In the genomic region with DNA sequence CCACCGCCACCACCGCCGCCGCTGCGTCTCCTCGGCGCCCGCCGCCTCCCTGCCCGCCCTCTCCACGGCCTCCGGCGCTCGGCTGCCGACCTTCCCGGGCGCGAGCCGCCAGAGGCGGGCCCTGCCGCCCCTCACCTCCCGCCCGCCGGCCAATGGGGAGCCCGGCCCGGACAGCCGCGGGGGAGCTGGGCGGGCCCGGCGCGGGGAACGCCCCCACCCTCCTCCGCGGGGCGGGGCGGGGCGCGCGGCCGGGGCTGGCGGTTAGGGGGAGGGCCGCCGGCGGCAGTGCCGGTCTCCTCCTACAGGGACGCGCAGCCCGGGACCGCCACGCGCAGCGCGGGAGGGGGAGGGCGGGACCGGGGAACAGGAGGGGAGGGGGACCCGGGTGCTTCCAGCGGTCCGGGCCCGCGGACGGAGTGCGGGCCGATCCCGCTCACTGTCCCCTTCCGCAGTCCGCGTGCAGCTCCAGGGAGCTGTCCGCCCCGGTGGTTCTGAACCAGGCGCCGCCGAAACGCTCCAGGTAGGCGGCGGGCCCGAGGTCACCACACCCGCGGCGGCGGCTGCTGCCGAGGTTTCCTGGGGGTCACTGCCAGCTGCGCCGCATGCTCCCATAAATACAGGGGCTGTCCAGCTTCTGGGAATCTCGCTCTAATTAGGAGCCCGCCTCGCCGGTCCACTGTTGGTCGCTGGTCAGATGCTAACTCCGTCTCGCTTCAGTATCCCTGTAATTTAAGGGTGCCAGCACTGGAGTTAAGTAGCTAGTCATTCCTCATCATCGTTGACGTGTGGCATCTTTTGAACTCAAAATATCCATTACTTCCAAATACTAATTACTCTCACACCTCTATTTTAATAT, we compare ENCODE assay signal across 8 cellular contexts. TPM values are rescaled to one million over a fixed set of nuclear protein-coding genes. Genes with fewer than 3 reads are reported as not detected.
DNase-seq lines count a peak whose midpoint lies in the region; ATAC-seq and TF ChIP-seq lines count a peak whose summit lies in the region.

A gene with protein sequence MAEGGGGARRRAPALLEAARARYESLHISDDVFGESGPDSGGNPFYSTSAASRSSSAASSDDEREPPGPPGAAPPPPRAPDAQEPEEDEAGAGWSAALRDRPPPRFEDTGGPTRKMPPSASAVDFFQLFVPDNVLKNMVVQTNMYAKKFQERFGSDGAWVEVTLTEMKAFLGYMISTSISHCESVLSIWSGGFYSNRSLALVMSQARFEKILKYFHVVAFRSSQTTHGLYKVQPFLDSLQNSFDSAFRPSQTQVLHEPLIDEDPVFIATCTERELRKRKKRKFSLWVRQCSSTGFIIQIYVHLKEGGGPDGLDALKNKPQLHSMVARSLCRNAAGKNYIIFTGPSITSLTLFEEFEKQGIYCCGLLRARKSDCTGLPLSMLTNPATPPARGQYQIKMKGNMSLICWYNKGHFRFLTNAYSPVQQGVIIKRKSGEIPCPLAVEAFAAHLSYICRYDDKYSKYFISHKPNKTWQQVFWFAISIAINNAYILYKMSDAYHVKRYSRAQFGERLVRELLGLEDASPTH (minus strand): TSS at position 87 of the 856 bp plus-strand sequence. CDS start 404 bp downstream, outside the sequence.

- H3K27me3 Mint-ChIP-seq in GM23338 (ENCODE audit: insufficient read depth, low read depth, poor library complexity), result peaks cover 30% of the 10 kb centered on the region
- peaks cover 52% of the 10 kb centered on the region for H3K27me3 Mint-ChIP-seq in activated naive CD8-positive, alpha-beta T cell

- H3K9me2 ChIP-seq in DOHH2 (replicated peaks; ENCODE audit: control insufficient read depth, low read length) (no peaks in the 10 kb centered on the region), GM23338 (ENCODE audit: insufficient read depth) (no peaks in the 10 kb centered on the region)

- H3K18ac ChIP-seq in trophoblast cell (ENCODE audit: low read length), result no peak within 1 kb of the TSS

- no peaks in the 10 kb centered on the region for H3K36me3 ChIP-seq in DOHH2 (ENCODE audit: control insufficient read depth, low read length)
- no peaks in the 10 kb centered on the region for H3K36me3 ChIP-seq in GM23338 (ENCODE audit: insufficient read depth)
- H3K36me3 ChIP-seq in SJCRH30, result no peaks in the 10 kb centered on the region; the same call in 1 of the 2 replicates
- H3K36me3 ChIP-seq in trophoblast cell (ENCODE audit: control insufficient read depth in 1 of 2, insufficient read depth in 2 of 2, low read length in 2 of 2), result no peaks in the 10 kb centered on the region
- H3K36me3 ChIP-seq in upper lobe of right lung, result no peaks in the 10 kb centered on the region

- no peak within 1 kb of the TSS for H3K14ac ChIP-seq in trophoblast cell (ENCODE audit: low read length)

- H2AK5ac ChIP-seq in trophoblast cell (ENCODE audit: low read length), result no peak within 1 kb of the TSS

- H3K23ac ChIP-seq in trophoblast cell (ENCODE audit: low read length), result no peak within 1 kb of the TSS

- H4K20me1 ChIP-seq in DOHH2 (ENCODE audit: control insufficient read depth, insufficient read depth, low read depth, low read length) (no peaks in the 10 kb centered on the region), GM23338 (replicated peaks; ENCODE audit: insufficient read depth) (peaks cover 16% of the 10 kb centered on the region)

- H4K8ac ChIP-seq in trophoblast cell (ENCODE audit: low read depth, low read length), result no peak within 1 kb of the TSS

- H3K79me2 ChIP-seq in DOHH2 (ENCODE audit: control insufficient read depth, low read length) (no peaks in the 10 kb centered on the region), GM23338 (replicated peaks; ENCODE audit: insufficient read depth) (peaks cover 39% of the 10 kb centered on the region), trophoblast cell (ENCODE audit: control insufficient read depth, insufficient read depth, low read length, poor library complexity) (no peaks in the 10 kb centered on the region)

- peaks cover 7% of the 10 kb centered on the region for H3K36me3 Mint-ChIP-seq in GM23338 (ENCODE audit: low read depth)
- peaks cover 5% of the 10 kb centered on the region for H3K36me3 Mint-ChIP-seq in activated naive CD8-positive, alpha-beta T cell

- H2AFZ ChIP-seq in GM23338 (peak within 1 kb of the TSS; percentile 43; the same call in 1 of the 2 replicates), trophoblast cell (ENCODE audit: insufficient read depth, low read length, poor library complexity) (no peak within 1 kb of the TSS)

- H3K79me1 ChIP-seq in trophoblast cell (ENCODE audit: low read length), result no peaks in the 10 kb centered on the region

- intact Hi-C loops in Right ventricle myocardium superior (cut with DNase I), result no loop called here
- intact Hi-C loops in upper lobe of right lung (cut with DNase I), result no loop called here

- no peak within 1 kb of the TSS for H3K9ac ChIP-seq in trophoblast cell (ENCODE audit: low read length)

- no peaks in the 10 kb centered on the region; the same call in 2 of the 3 replicates for H3K9me3 Mint-ChIP-seq in GM23338
- no peaks in the 10 kb centered on the region for H3K9me3 Mint-ChIP-seq in activated naive CD8-positive, alpha-beta T cell (ENCODE audit: low read depth)

- TF ChIP-seq CTCF in DOHH2 (IDR thresholded peaks at IDR 0.05; ENCODE audit: low read depth, low read length, poor library complexity, severe bottlenecking) (no peak), GM23338 (conservative IDR thresholded peaks at IDR 0.05; ENCODE audit: low read depth in 2 of 2) (no peak), LNCaP clone FGC (IDR thresholded peaks at IDR 0.05; ENCODE audit: control insufficient read depth, extremely low read depth, insufficient read depth) (0 out of 2 replicates have a peak, but pooled peaks have one; percentile 1), upper lobe of right lung (IDR thresholded peaks at IDR 0.05) (no peak)

- H3F3A ChIP-seq in DOHH2 (ENCODE audit: control insufficient read depth, insufficient read depth) (no peaks in the 10 kb centered on the region), GM23338 (replicated peaks; ENCODE audit: low read depth) (peaks cover 2% of the 10 kb centered on the region; the same call in 1 of the 2 replicates)

- ATAC-seq in GM23338 (peak; percentile 53), Right ventricle myocardium superior (ENCODE audit: poor library complexity) (peak; percentile 98), upper lobe of right lung (peak; percentile 96)

- peak; percentile 86 for DNase-seq in GM23338 (ENCODE audit: low spot score)
- DNase-seq in LNCaP clone FGC (ENCODE audit: low read depth), result peak; percentile 10
- DNase-seq in SJCRH30, result peak; percentile 77 to 84
- DNase-seq in Right ventricle myocardium superior, result peak; percentile 83
- DNase-seq in trophoblast cell, result peak; percentile 67 to 86
- DNase-seq in upper lobe of right lung, result peak; percentile 88

- H3K9me3 ChIP-seq in DOHH2 (ENCODE audit: control insufficient read depth, insufficient read depth, low read length) (no peaks in the 10 kb centered on the region), SJCRH30 (replicated peaks) (no peaks in the 10 kb centered on the region), trophoblast cell (ENCODE audit: insufficient read depth, low read depth, low read length) (peaks cover 2% of the 10 kb centered on the region), upper lobe of right lung (no peaks in the 10 kb centered on the region)

- H3K4me2 ChIP-seq in DOHH2 (ENCODE audit: low read length) (peak within 1 kb of the TSS; percentile 56), GM23338 (peak within 1 kb of the TSS; percentile 94), trophoblast cell (ENCODE audit: low read length) (peak within 1 kb of the TSS; percentile 84)

- H3K4me3 Mint-ChIP-seq in GM23338, result peak within 1 kb of the TSS; percentile 89
- H3K4me3 Mint-ChIP-seq in activated naive CD8-positive, alpha-beta T cell, result peak within 1 kb of the TSS; percentile 80

- H3K27me3 ChIP-seq in DOHH2 (ENCODE audit: control insufficient read depth, low read length) (peaks cover 30% of the 10 kb centered on the region), GM23338 (ENCODE audit: insufficient read depth) (peaks cover 20% of the 10 kb centered on the region), SJCRH30 (no peaks in the 10 kb centered on the region), trophoblast cell (ENCODE audit: insufficient read depth, low read length) (peaks cover 22% of the 10 kb centered on the region), upper lobe of right lung (peaks cover 30% of the 10 kb centered on the region)

- H3K27ac ChIP-seq in DOHH2 (ENCODE audit: low read depth, low read length) (no peak within 1 kb of the TSS), GM23338 (ENCODE audit: low read depth) (peak within 1 kb of the TSS; percentile 80; the same call in 1 of the 2 replicates), SJCRH30 (no peak within 1 kb of the TSS), trophoblast cell (ENCODE audit: low read depth, low read length) (no peak within 1 kb of the TSS), upper lobe of right lung (no peak within 1 kb of the TSS)

- no CpG with 5 or more reads among the region's 93 CpGs for WGBS in trophoblast cell (ENCODE audit: extremely low coverage, insufficient coverage, insufficient read length)

- no peak within 1 kb of the TSS for H2BK12ac ChIP-seq in trophoblast cell (ENCODE audit: low read length)

- H3K4ac ChIP-seq in trophoblast cell (ENCODE audit: low read depth, low read length), result no peak within 1 kb of the TSS

- peak within 1 kb of the TSS; percentile 53 for H3K4me3 ChIP-seq in DOHH2 (ENCODE audit: low read length)
- H3K4me3 ChIP-seq in GM23338, result peak within 1 kb of the TSS; percentile 68
- peak within 1 kb of the TSS; percentile 42 for H3K4me3 ChIP-seq in LNCaP clone FGC (ENCODE audit: low read depth, low read length)
- H3K4me3 ChIP-seq in SJCRH30, result peak within 1 kb of the TSS; percentile 74
- H3K4me3 ChIP-seq in trophoblast cell (ENCODE audit: low read depth, low read length), result peak within 1 kb of the TSS; percentile 79
- peak within 1 kb of the TSS; percentile 47 for H3K4me3 ChIP-seq in upper lobe of right lung

- H3K4me1 Mint-ChIP-seq in GM23338, result peaks cover 63% of the 10 kb centered on the region
- H3K4me1 Mint-ChIP-seq in activated naive CD8-positive, alpha-beta T cell (ENCODE audit: low read depth), result peaks cover 11% of the 10 kb centered on the region

- H3K4me1 ChIP-seq in DOHH2 (ENCODE audit: control insufficient read depth, low read length), result no peaks in the 10 kb centered on the region
- peaks cover 55% of the 10 kb centered on the region for H3K4me1 ChIP-seq in GM23338 (ENCODE audit: insufficient read depth)
- no peaks in the 10 kb centered on the region; the same call in 1 of the 2 replicates for H3K4me1 ChIP-seq in SJCRH30
- peaks cover 0 to 12% of the 10 kb centered on the region in 2 experiments for H3K4me1 ChIP-seq in trophoblast cell (ENCODE audit: control insufficient read depth in 1 of 2, insufficient read depth in 2 of 2, low read length in 2 of 2)
- H3K4me1 ChIP-seq in upper lobe of right lung, result peaks cover 6% of the 10 kb centered on the region

- H4K91ac ChIP-seq in trophoblast cell (ENCODE audit: low read depth, low read length), result no peak within 1 kb of the TSS

- H2BK5ac ChIP-seq in trophoblast cell (ENCODE audit: low read depth, low read length, poor library complexity), result no peak within 1 kb of the TSS

- H3K27ac Mint-ChIP-seq in GM23338, result peak within 1 kb of the TSS; percentile 61
- H3K27ac Mint-ChIP-seq in activated naive CD8-positive, alpha-beta T cell, result no peak within 1 kb of the TSS

- no peak within 1 kb of the TSS for H2BK120ac ChIP-seq in trophoblast cell (ENCODE audit: insufficient read depth, low read length, poor library complexity)

- H4K12ac ChIP-seq in trophoblast cell (ENCODE audit: low read depth, low read length), result no peak within 1 kb of the TSS

RNA-seq across cellular contexts. Expression of the gene that starts here (rescaled TPM):
- 16.6 and 17.0 TPM in 2 replicates for total RNA-seq in GM23338 (2014; rRNA removed; shearing (Covaris generic))
- polyA plus RNA-seq in GM23338 (2016; fragmentation: Nextera tagmentation; extraction: Ambion mirVana), result 3.4 and 3.9 TPM in 2 replicates
- 20.2 and 21.6 TPM in 2 replicates for total RNA-seq in SJCRH30 (2014; rRNA removed; shearing (Covaris generic))
- 12.8 TPM for total RNA-seq in Right ventricle myocardium superior
- polyA plus RNA-seq in trophoblast cell (2013), result 0.51 and 0.64 TPM in 2 replicates
- 5.1 TPM for total RNA-seq in upper lobe of right lung

Comparison
In these comparisons a context has a peak if more than half of its experiments do, and no peak if none do; other contexts are left out.
1. DNase-seq: peak in every context shown above with its lines; median percentile 88 in upper lobe of right lung; 86 in GM23338; 83 in Right ventricle myocardium superior; 80 in SJCRH30; 76 in trophoblast cell; 10 in LNCaP clone FGC.